Comparison of ENCODE assay signal across 19 cellular contexts in genomic region chr5:126023894-126024575, GRCh38.
"Had no signal": no experiment of that assay in that cellular context is flagged by ENCODE, and none has a peak within 500 bp of the region (broad histone marks: within the 10 kb centered on the region; RNA-seq: fewer than 3 reads in every experiment).

No MANE protein-coding gene starts in this region.

- H3K27ac ChIP-seq: brain microvascular endothelial cell, pancreas, stomach, testis, upper lobe of left lung had no signal

- DNase-seq: activated CD4-positive, alpha-beta memory T cell treated with anti-CD3 and anti-CD28 coated beads, Interleukin-2, amount 10 ng/mL, durations not matched to agents 7 days and 5 days; activated CD4-positive, alpha-beta T cell treated with anti-CD3 and anti-CD28 coated beads for 4 hours; activated naive CD4-positive, alpha-beta T cell treated with anti-CD3 and anti-CD28 coated beads, Interleukin-2, amount 10 ng/mL, durations not matched to agents 7 days and 5 days; activated T-cell treated with anti-CD3 and anti-CD28 coated beads, Interleukin-2, amount 50 U/mL, for 24 hours; amygdala; brain microvascular endothelial cell; cerebellar nuclear complex; endodermal cell; erythroblast; left colon; midbrain; pancreas; stimulated activated CD4-positive, alpha-beta T cell treated with anti-CD3 and anti-CD28 coated beads, Interleukin-1b, Interleukin-23, amount 100 ng/mL, for 48 hours; stomach; testis; upper lobe of left lung had no signal

- ATAC-seq: left colon, pancreas, sciatic nerve, WTC11 had no signal

- H3K4me1 ChIP-seq: pancreas, stomach, testis, upper lobe of left lung had no signal

- H3K27me3 ChIP-seq: brain microvascular endothelial cell, pancreas, stomach, testis, upper lobe of left lung had no signal

- H3K36me3 ChIP-seq: brain microvascular endothelial cell, pancreas, stomach, upper lobe of left lung had no signal

- H3K4me3 ChIP-seq: lung, pancreas, stomach, testis, upper lobe of left lung had no signal

- H3K9me3 ChIP-seq: pancreas, testis had no signal
